Comparison of ENCODE assay signal across 24 cellular contexts in the genomic region with DNA sequence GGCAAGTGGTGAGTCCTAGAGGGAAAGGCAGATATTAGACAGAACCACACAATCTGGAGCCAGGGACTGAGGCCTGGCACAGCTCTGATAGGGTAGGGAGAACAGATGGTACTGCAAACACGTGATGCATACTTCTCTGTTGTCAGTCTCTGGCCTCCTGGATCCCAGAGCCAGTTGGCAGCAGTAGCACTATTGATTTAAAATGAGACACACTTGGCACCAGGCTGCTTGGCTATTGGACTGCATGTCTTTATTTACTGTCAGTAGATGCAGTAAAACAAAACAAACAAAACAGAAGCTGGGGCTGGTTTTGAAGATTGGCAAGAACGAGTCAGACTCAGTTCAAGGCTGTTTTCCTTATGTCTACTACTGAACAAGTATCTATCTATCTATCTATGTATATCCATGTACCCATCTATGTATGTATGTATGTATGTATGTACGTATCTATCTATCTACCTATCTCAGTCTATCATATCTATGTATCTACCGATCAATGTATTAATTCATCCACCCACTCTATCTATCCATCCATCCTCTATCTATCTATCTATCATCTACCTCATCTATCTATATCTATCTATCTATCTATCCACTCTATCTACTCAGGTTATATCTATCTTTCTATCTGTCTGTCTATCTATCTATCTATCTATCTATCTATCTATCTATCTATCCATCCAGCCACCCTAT. TPM values are rescaled to one million over a fixed set of nuclear protein-coding genes. Genes with fewer than 3 reads are reported as not detected.
DNase-seq lines count a peak whose midpoint lies in the region; ATAC-seq and TF ChIP-seq lines count a peak whose summit lies in the region.
"Had no signal": no experiment of that assay in that cellular context is flagged by ENCODE, and none has a peak within 500 bp of the region (broad histone marks: within the 10 kb centered on the region; RNA-seq: fewer than 3 reads in every experiment).

No MANE protein-coding gene starts in this region.

- no peak overlapping the region for H3K27ac Mint-ChIP-seq in chondrocyte (ENCODE audit: unreplicated experiment)
- H3K27ac Mint-ChIP-seq: activated naive CD8-positive, alpha-beta T cell treated with anti-CD3 and anti-CD28 coated beads, Interleukin-2, amount 10 ng/mL, durations not matched to agents 7 days and 5 days; activated T-helper 17 cell treated with anti-CD3 and anti-CD28 coated beads, Interleukin-2, amount 50 U/mL, for 72 hours had no signal

- intact Hi-C loops in body of pancreas (cut with DNase I) (no loop called here), left lung (cut with DNase I) (no loop called here), psoas muscle (cut with DNase I) (no loop called here)

- no peaks in the 10 kb centered on the region for H3K27me3 ChIP-seq in body of pancreas
- no peaks in the 10 kb centered on the region for H3K27me3 ChIP-seq in left lung
- H3K27me3 ChIP-seq in psoas muscle (ENCODE audit: insufficient read depth in 3 of 3, low read length in 2 of 3), result no peaks in the 10 kb centered on the region
- H3K27me3 ChIP-seq: gastroesophageal sphincter, ovary, SJSA1 had no signal

- ATAC-seq in body of pancreas (peak; percentile 98), HG03432 (IDR thresholded peaks at IDR 0.05; ENCODE audit: unreplicated experiment) (no peak), left lung (no peak), psoas muscle (no peak)
- ATAC-seq: activated T-helper 17 cell treated with anti-CD3 and anti-CD28 coated beads, Interleukin-2, amount 50 U/mL, for 72 hours; gastroesophageal sphincter; left ventricle myocardium superior; PC-3 had no signal

- peak; percentile 84 for DNase-seq in DMS 273 (lab: John Stamatoyannopoulos, UW; ENCODE audit: unreplicated experiment)
- peak; percentile 91 for DNase-seq in NCI-H2029 treated with DMSO at 0.1 percent for 48 hours (lab: John Stamatoyannopoulos, UW)
- peak; percentile 71 to 87 (median 78) for DNase-seq in body of pancreas
- DNase-seq in mucosa of gallbladder (ENCODE audit: low spot score), result peak; percentile 87
- DNase-seq in chondrocyte (ENCODE audit: low spot score), result no peak
- DNase-seq in left lung, result no peak
- no peak for DNase-seq in psoas muscle
- DNase-seq: activated CD4-positive, CD25-positive, alpha-beta regulatory T cell treated with anti-CD3 and anti-CD28 coated beads, Interleukin-2, amount 50 U/mL, for 72 hours; activated naive CD8-positive, alpha-beta T cell treated with anti-CD3 and anti-CD28 coated beads, Interleukin-2, amount 10 ng/mL, durations not matched to agents 7 days and 5 days; Caco-2; left ventricle myocardium superior; NCI-H510A treated with DMSO at 0.1 percent for 48 hours; ovary; PC-3; stimulated activated CD4-positive, alpha-beta T cell treated with anti-CD3 and anti-CD28 coated beads, Interleukin-4, amount 100 ng/mL, for 4 hours; T-helper 9 cell had no signal

- no peaks in the 10 kb centered on the region for H3K36me3 Mint-ChIP-seq in chondrocyte (ENCODE audit: low read depth)
- H3K36me3 Mint-ChIP-seq: activated naive CD8-positive, alpha-beta T cell treated with anti-CD3 and anti-CD28 coated beads, Interleukin-2, amount 10 ng/mL, durations not matched to agents 7 days and 5 days had no signal

- H3K9me3 ChIP-seq in body of pancreas (no peaks in the 10 kb centered on the region), left lung (no peaks in the 10 kb centered on the region), psoas muscle (no peaks in the 10 kb centered on the region)
- H3K9me3 ChIP-seq: Caco-2, gastroesophageal sphincter, ovary, SJSA1 had no signal

- no peak for TF ChIP-seq POLR2A in body of pancreas (IDR thresholded peaks at IDR 0.05)

- H3K27ac ChIP-seq in body of pancreas (peak overlapping the region in 2 of 4 donors; percentile 28 to 46), left lung (no peak overlapping the region), psoas muscle (no peak overlapping the region)
- H3K27ac ChIP-seq: gastroesophageal sphincter, ovary, SJSA1, skin epidermis had no signal

- H3K36me3 ChIP-seq in body of pancreas (replicated peaks in 1 of 2; ENCODE audit: insufficient read depth in 1 of 2, low read depth in 2 of 2) (no peaks in the 10 kb centered on the region), left lung (peaks cover 0 to 48% of the 10 kb centered on the region in 2 donors), psoas muscle (ENCODE audit: insufficient read depth in 1 of 2, low read depth in 1 of 2) (no peaks in the 10 kb centered on the region)
- H3K36me3 ChIP-seq: gastroesophageal sphincter, ovary, SJSA1 had no signal

- no peak overlapping the region for H3K4me3 ChIP-seq in body of pancreas
- no peak overlapping the region for H3K4me3 ChIP-seq in left lung
- no peak overlapping the region for H3K4me3 ChIP-seq in psoas muscle
- H3K4me3 ChIP-seq: gastroesophageal sphincter, ovary, SJSA1, skin epidermis had no signal

- 30 to 37% methylated on average over 4 of the region's 4 CpGs for WGBS in body of pancreas, 2 donors
- WGBS in psoas muscle, 3 donors, result 49 to 57% (median 54%) methylated on average over 4 of the region's 4 CpGs

- peaks cover 12% of the 10 kb centered on the region for H3K4me1 ChIP-seq in body of pancreas
- no peaks in the 10 kb centered on the region for H3K4me1 ChIP-seq in left lung
- no peaks in the 10 kb centered on the region for H3K4me1 ChIP-seq in psoas muscle
- H3K4me1 ChIP-seq: Caco-2, gastroesophageal sphincter, SJSA1 had no signal

- H3K27me3 Mint-ChIP-seq in chondrocyte (ENCODE audit: low read depth), result peaks cover 3% of the 10 kb centered on the region
- H3K27me3 Mint-ChIP-seq: activated naive CD8-positive, alpha-beta T cell treated with anti-CD3 and anti-CD28 coated beads, Interleukin-2, amount 10 ng/mL, durations not matched to agents 7 days and 5 days had no signal

- no peak overlapping the region for H3K4me3 Mint-ChIP-seq in chondrocyte (ENCODE audit: unreplicated experiment)
- H3K4me3 Mint-ChIP-seq: activated naive CD8-positive, alpha-beta T cell treated with anti-CD3 and anti-CD28 coated beads, Interleukin-2, amount 10 ng/mL, durations not matched to agents 7 days and 5 days; activated T-helper 17 cell treated with anti-CD3 and anti-CD28 coated beads, Interleukin-2, amount 50 U/mL, for 72 hours had no signal

- H3K4me1 Mint-ChIP-seq in chondrocyte (ENCODE audit: low read depth), result no peaks in the 10 kb centered on the region
- H3K4me1 Mint-ChIP-seq: activated naive CD8-positive, alpha-beta T cell treated with anti-CD3 and anti-CD28 coated beads, Interleukin-2, amount 10 ng/mL, durations not matched to agents 7 days and 5 days; activated T-helper 17 cell treated with anti-CD3 and anti-CD28 coated beads, Interleukin-2, amount 50 U/mL, for 72 hours had no signal

- no peaks in the 10 kb centered on the region for H3K9me3 Mint-ChIP-seq in chondrocyte (ENCODE audit: low read depth)
- H3K9me3 Mint-ChIP-seq: activated naive CD8-positive, alpha-beta T cell treated with anti-CD3 and anti-CD28 coated beads, Interleukin-2, amount 10 ng/mL, durations not matched to agents 7 days and 5 days; activated T-helper 17 cell treated with anti-CD3 and anti-CD28 coated beads, Interleukin-2, amount 50 U/mL, for 72 hours had no signal

- TF ChIP-seq CTCF in body of pancreas (IDR thresholded peaks at IDR 0.05) (no peak), chondrocyte (IDR thresholded peaks at IDR 0.05) (no peak), left lung (IDR thresholded peaks at IDR 0.05) (no peak), psoas muscle (IDR thresholded peaks at IDR 0.05) (no peak)

RNA-seq across cellular contexts. Expression of a gene that starts 23.4 kb away (rescaled TPM):
- total RNA-seq in body of pancreas, result 10 to 100 TPM in 1 of 2 donors, 1 to 10 TPM in 1; 9.3 to 10.9 TPM
- 2.6 TPM for total RNA-seq in mucosa of gallbladder
- not detected in 3 replicates for total RNA-seq in chondrocyte
- total RNA-seq in left lung, result 1 to 10 TPM in 1 of 2 donors, under 1 TPM in 1; 0.03 to 4.6 TPM
- under 1 TPM in 1 of 4 donors, not detected in 3; 0.06 TPM for total RNA-seq in psoas muscle
- polyA plus RNA-seq in psoas muscle, result under 1 TPM in 1 of 3 donors, not detected in 2; 0.03 TPM
- total RNA-seq: activated naive CD8-positive, alpha-beta T cell treated with anti-CD3 and anti-CD28 coated beads, Interleukin-2, amount 10 ng/mL, durations not matched to agents 7 days and 5 days; bronchial epithelial cell; myocyte; PC-3; SJSA1 had no signal
- polyA plus RNA-seq: esophagus had no signal

Comparison
In these comparisons a context has a peak if more than half of its experiments do, and no peak if none do; other contexts are left out.
1. DNase-seq: peak in DMS 273 (single experiment), NCI-H2029 treated with DMSO at 0.1 percent for 48 hours (single experiment), body of pancreas (4 of 4) and mucosa of gallbladder (single experiment); none in chondrocyte (single experiment), left lung (0 of 2) and psoas muscle (0 of 2).